In the genomic region with DNA sequence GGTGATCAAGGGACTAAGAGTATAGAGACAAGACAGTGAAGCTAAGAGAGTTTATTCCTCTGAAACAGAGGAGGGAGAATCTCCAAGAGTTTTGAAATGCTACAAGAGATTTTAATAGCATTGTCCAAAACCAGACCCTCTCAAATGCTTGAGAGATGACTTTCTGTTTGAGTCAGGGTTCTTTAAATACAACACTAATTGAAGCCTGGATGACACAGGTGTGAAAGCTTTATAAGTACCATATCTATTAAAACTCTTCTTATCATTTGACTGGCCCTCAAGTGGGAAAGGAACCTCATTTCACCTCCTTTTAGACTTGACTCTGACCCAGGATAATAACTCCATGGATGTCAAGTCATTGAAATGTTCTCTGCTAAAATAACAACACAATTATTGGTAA, we compare ENCODE assay signal across 10 cellular contexts. TPM values are rescaled to one million over a fixed set of nuclear protein-coding genes. Genes with fewer than 3 reads are reported as not detected.
"Had no signal": no experiment of that assay in that cellular context is flagged by ENCODE, and none has a peak within 500 bp of the region (broad histone marks: within the 10 kb centered on the region; RNA-seq: fewer than 3 reads in every experiment).

No MANE protein-coding gene starts in this region.

- H3K27ac ChIP-seq: body of pancreas, foreskin keratinocyte had no signal

- ATAC-seq: body of pancreas, esophagus mucosa, foreskin keratinocyte had no signal

- H3K4me3 ChIP-seq: body of pancreas, heart left ventricle, skin epidermis had no signal

- H3K9me3 ChIP-seq: body of pancreas, heart left ventricle had no signal

- DNase-seq: activated naive CD4-positive, alpha-beta T cell treated with anti-CD3 and anti-CD28 coated beads, Interleukin-2, amount 10 ng/mL, durations not matched to agents 7 days and 5 days; body of pancreas; foreskin keratinocyte; heart left ventricle; nephron progenitor cell; trophoblast cell had no signal

- H3K27ac Mint-ChIP-seq: activated naive CD4-positive, alpha-beta T cell treated with anti-CD3 and anti-CD28 coated beads, Interleukin-2, amount 10 ng/mL, durations not matched to agents 7 days and 5 days; activated T-helper 2 cell treated with anti-CD3 and anti-CD28 coated beads, Interferon-gamma antibody, Interleukin-2, Interleukin-4, amounts not matched to agents 10 μg/mL and 5 μg/mL and 100 μg/mL, durations not matched to agents 14 hours and 24 hours and 36 hours; nephron progenitor cell; T-helper 1 cell treated with Interleukin-12 subunit alpha and Interleukin-12 subunit beta and Interleukin-4 antibody, amounts not matched to agents 30 μg/mL and 1 μg/mL, for 36 hours had no signal

- H3K4me1 Mint-ChIP-seq: activated naive CD4-positive, alpha-beta T cell treated with anti-CD3 and anti-CD28 coated beads, Interleukin-2, amount 10 ng/mL, durations not matched to agents 7 days and 5 days had no signal

- H3K4me3 Mint-ChIP-seq: activated naive CD4-positive, alpha-beta T cell treated with anti-CD3 and anti-CD28 coated beads, Interleukin-2, amount 10 ng/mL, durations not matched to agents 7 days and 5 days; nephron progenitor cell; T-helper 1 cell treated with Interleukin-12 subunit alpha and Interleukin-12 subunit beta and Interleukin-4 antibody, amounts not matched to agents 30 μg/mL and 1 μg/mL, for 36 hours had no signal

- H3K36me3 ChIP-seq: heart left ventricle had no signal

- H3K27me3 ChIP-seq: body of pancreas, foreskin keratinocyte had no signal

- H3K36me3 Mint-ChIP-seq: activated naive CD4-positive, alpha-beta T cell treated with anti-CD3 and anti-CD28 coated beads, Interleukin-2, amount 10 ng/mL, durations not matched to agents 7 days and 5 days had no signal

- H3K9me3 Mint-ChIP-seq: activated naive CD4-positive, alpha-beta T cell treated with anti-CD3 and anti-CD28 coated beads, Interleukin-2, amount 10 ng/mL, durations not matched to agents 7 days and 5 days; activated T-helper 2 cell treated with anti-CD3 and anti-CD28 coated beads, Interferon-gamma antibody, Interleukin-2, Interleukin-4, amounts not matched to agents 10 μg/mL and 5 μg/mL and 100 μg/mL, durations not matched to agents 14 hours and 24 hours and 36 hours; nephron progenitor cell; T-helper 1 cell treated with Interleukin-12 subunit alpha and Interleukin-12 subunit beta and Interleukin-4 antibody, amounts not matched to agents 30 μg/mL and 1 μg/mL, for 36 hours had no signal

RNA-seq across cellular contexts. Expression of gene COL8A1, which starts 5.6 kb away (rescaled TPM):
- total RNA-seq: activated T-helper 2 cell treated with anti-CD3 and anti-CD28 coated beads, Interferon-gamma antibody, Interleukin-2, Interleukin-4, amounts not matched to agents 10 μg/mL and 5 μg/mL and 100 μg/mL, durations not matched to agents 14 hours and 24 hours and 36 hours had no signal
